1 cellular context compared by ENCODE assay signal in the genomic region with DNA sequence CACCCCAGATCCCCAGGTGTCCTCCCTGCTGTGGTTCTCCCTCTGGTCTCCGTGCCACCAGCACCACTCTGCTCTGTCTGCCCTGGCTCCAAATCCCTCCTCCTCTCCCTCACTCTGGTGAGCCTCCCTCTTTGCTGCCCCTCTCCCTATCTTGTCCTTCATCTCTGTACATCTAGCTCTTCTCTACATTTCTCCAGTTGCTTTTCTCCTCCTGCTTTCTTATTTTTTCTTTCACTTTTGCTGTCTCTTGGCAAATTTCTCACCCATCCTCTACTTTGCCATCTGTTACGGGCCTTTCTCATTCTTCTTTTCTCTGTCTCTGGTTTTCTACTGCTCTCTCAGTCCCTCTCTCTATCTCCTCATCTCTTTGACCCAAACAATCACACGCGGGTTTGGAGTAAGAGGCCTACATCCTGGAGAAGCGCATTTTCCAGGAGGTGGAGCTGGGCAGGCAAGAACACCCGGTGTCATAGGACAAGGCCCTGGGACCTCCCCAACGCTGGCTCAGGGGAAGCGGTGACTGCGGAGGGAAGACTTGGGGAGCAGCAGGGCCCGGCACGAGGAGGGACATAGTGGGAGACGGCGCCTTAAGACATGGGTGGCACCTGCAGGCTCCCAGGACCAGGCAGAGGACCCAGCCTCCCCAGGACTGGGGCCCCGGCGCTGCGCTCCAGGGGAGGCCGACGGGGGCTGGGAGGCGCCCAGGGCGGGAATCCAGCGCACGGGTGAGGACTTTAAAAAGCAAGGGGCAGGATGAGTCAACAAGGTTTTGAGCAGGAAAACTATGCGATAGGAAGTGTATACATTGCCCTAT.
TF ChIP-seq lines count a peak whose summit lies in the region.

No MANE protein-coding gene starts in this region.

TF ChIP-seq in K562, 482 proteins besides CTCF, POLR2A, EP300 and RAD21 (continued from another document):
- TF ChIP-seq, protein P1, sequence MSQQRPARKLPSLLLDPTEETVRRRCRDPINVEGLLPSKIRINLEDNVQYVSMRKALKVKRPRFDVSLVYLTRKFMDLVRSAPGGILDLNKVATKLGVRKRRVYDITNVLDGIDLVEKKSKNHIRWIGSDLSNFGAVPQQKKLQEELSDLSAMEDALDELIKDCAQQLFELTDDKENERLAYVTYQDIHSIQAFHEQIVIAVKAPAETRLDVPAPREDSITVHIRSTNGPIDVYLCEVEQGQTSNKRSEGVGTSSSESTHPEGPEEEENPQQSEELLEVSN (IDR thresholded peaks at IDR 0.05; ENCODE audit: borderline replicate concordance in 1 of 2, extremely low read depth in 1 of 2, insufficient read depth in 1 of 2, insufficient read length in 1 of 2, low read depth in 1 of 2, low read length in 1 of 2, poor library complexity in 1 of 2, severe bottlenecking in 1 of 2), result peak; percentile 54 to 93
- TF ChIP-seq RNF2 (IDR thresholded peaks at IDR 0.05) (peak; percentile 8; the same call in 1 of the 2 replicates), ZSCAN29 (IDR thresholded peaks at IDR 0.05) (no peak), MCM7 (IDR thresholded peaks at IDR 0.05) (0 out of 4 replicates have a peak, but pooled peaks of 1 of the 2 experiments have one; percentile 30), ZFX (CRISPR knock-in tag; IDR thresholded peaks at IDR 0.05) (peak; percentile 52)
